ENCODE assay signal across 8 cellular contexts in the genomic region with DNA sequence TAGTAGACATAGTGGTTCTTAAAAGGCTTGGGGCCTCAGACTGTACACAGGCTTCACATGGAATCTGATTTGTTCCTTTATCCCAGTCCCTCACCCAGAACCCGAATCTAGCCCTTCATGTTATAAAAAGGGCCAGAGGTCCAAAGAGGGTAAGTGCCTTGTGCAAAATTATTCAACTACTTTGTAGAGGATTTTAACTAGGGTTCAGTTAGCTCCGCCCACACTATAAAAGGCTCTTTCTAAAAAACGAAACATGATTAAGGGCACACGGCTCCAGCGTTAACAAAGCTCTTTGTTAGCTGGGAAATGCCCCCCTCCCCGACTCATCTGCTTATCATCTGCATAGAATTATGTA. TPM values are rescaled to one million over a fixed set of nuclear protein-coding genes. Genes with fewer than 3 reads are reported as not detected.
DNase-seq lines count a peak whose midpoint lies in the region; ATAC-seq and TF ChIP-seq lines count a peak whose summit lies in the region.

No MANE protein-coding gene starts in this region.

- no peaks in the 10 kb centered on the region for H3K9me3 Mint-ChIP-seq in effector memory CD8-positive, alpha-beta T cell

- H3K4me1 Mint-ChIP-seq in effector memory CD8-positive, alpha-beta T cell (ENCODE audit: low read depth in 2 of 2): peaks cover 20 to 22% of the 10 kb centered on the region in 2 donors

- peak; percentile 9 for ATAC-seq in effector memory CD8-positive, alpha-beta T cell (replicated peaks)
- no peak for ATAC-seq in HG03565 (IDR thresholded peaks at IDR 0.05; ENCODE audit: unreplicated experiment)

- H3K27ac Mint-ChIP-seq in effector memory CD8-positive, alpha-beta T cell: peak overlapping the region; percentile 73 to 90

- TF ChIP-seq CTCF in ovary (IDR thresholded peaks at IDR 0.05): no peak

- H3K9me3 ChIP-seq in ES-I3 (ENCODE audit: control insufficient read depth, insufficient read depth, low read length): no peaks in the 10 kb centered on the region
- H3K9me3 ChIP-seq in ovary: no peaks in the 10 kb centered on the region

- intact Hi-C loops in ovary (cut with DNase I): loop anchor here in 2 of 4 donors (5.0 kb wide), 2 partner anchors 533 to 577 kb away; no protein-coding TSS in a partner anchor

- TF ChIP-seq POLR2A in ovary (IDR thresholded peaks at IDR 0.05): no peak

- DNase-seq in NOMO-1 treated with DMSO at 0.1 percent for 48 hours (lab: John Stamatoyannopoulos, UW; ENCODE audit: unreplicated experiment) (peak; percentile 68), ovary (no peak), inferior parietal cortex (ENCODE audit: extremely low spot score) (no peak), AG08395 (ENCODE audit: low spot score) (no peak), NCI-H748 treated with DMSO at 0.1 percent for 48 hours (lab: John Stamatoyannopoulos, UW) (no peak)
- no peak for DNase-seq in effector memory CD8-positive, alpha-beta T cell

- H3K36me3 ChIP-seq in ES-I3 (ENCODE audit: insufficient read depth, low read length): peaks cover 3% of the 10 kb centered on the region
- H3K36me3 ChIP-seq in ovary: no peaks in the 10 kb centered on the region

- no peaks in the 10 kb centered on the region for H3K27me3 ChIP-seq in ovary

- peaks cover 24% of the 10 kb centered on the region for H3K36me3 Mint-ChIP-seq in effector memory CD8-positive, alpha-beta T cell (ENCODE audit: insufficient read depth)

- H3K4me3 ChIP-seq in ovary: peak overlapping the region; percentile 27

- no peak overlapping the region for H3K27ac ChIP-seq in ovary

- peak overlapping the region; percentile 72 for H3K9ac ChIP-seq in ES-I3 (ENCODE audit: low read depth, low read length)

- TF ChIP-seq EP300 in ovary (IDR thresholded peaks at IDR 0.05): no peak

- H3K4me3 Mint-ChIP-seq in effector memory CD8-positive, alpha-beta T cell: peak overlapping the region; percentile 92 to 94

- H3K4me1 ChIP-seq in ES-I3 (ENCODE audit: insufficient read depth, low read length) (peaks cover 5% of the 10 kb centered on the region; the same call in 1 of the 2 replicates), ovary (ENCODE audit: insufficient read depth) (peaks cover 2% of the 10 kb centered on the region)

- no peaks in the 10 kb centered on the region for H3K27me3 Mint-ChIP-seq in effector memory CD8-positive, alpha-beta T cell

- WGBS in ovary, 3 donors: 12 to 13% (median 13%) methylated on average over 6 of the region's 6 CpGs

RNA-seq across cellular contexts. Expression of a gene that starts 3.2 kb away (rescaled TPM):
- 10 to 100 TPM; 10.0 to 67.9 (median 20.4) TPM for total RNA-seq in ovary
- 10 to 100 TPM; 21.5 to 41.5 TPM for polyA plus RNA-seq in ovary
